In genomic region chr7:72603073-72603472, GRCh38 we compare ENCODE assay signal across 24 cellular contexts.
A peak's percentile ranks its signal among the peaks of the same experiment; 100 is the strongest.
DNase-seq lines count a peak whose midpoint lies in the region; ATAC-seq, FAIRE-seq and TF ChIP-seq lines count a peak whose summit lies in the region.
"Had no signal": no experiment of that assay in that cellular context is flagged by ENCODE, and none has a peak within 500 bp of the region (broad histone marks: within the 10 kb centered on the region; RNA-seq: fewer than 3 reads in every experiment).

No MANE protein-coding gene starts in this region.

- 0 out of 2 replicates have a peak, but pooled peaks have one; percentile 8 for TF ChIP-seq EP300 in K562 (IDR thresholded peaks at IDR 0.05; ENCODE audit: low read length)

- H3K27ac Mint-ChIP-seq in CD8-positive, alpha-beta memory T cell: no peak overlapping the region
- H3K27ac Mint-ChIP-seq: B cell; CD4-positive, alpha-beta T cell; CD8-positive, alpha-beta T cell had no signal

- in situ Hi-C loops in K562 (cut with MboI): no loop called here

- H2BK5ac ChIP-seq in neuronal stem cell (ENCODE audit: low read length): no peak overlapping the region

- TF ChIP-seq POLR2A in K562 (conservative IDR thresholded peaks at IDR 0.05): no peak

- no peak overlapping the region for H3K18ac ChIP-seq in neuronal stem cell (ENCODE audit: low read length)

- no TSS peak for BruUV-seq in K562 (replicated peaks; lab: Mats Ljungman, UMichigan)

- DNase-seq in K562 (ENCODE audit: extremely low read depth in 1 of 4, low spot score in 3 of 4) (no peak), neuronal stem cell (ENCODE audit: low spot score) (no peak)
- no peak for DNase-seq in stimulated activated CD4-positive, alpha-beta T cell treated with anti-CD3 and anti-CD28 coated beads, Interleukin-1b, Interleukin-23, amount 100 ng/mL, for 48 hours
- no peak for DNase-seq in CD8-positive, alpha-beta memory T cell
- DNase-seq: AML-193; CD4-positive, alpha-beta T cell; CD8-positive, alpha-beta T cell; COR-L47; DMS 273 treated with DMSO at 0.1 percent for 48 hours; DMS153; DMS53; DMS79; DND-41; EL; GDM1 had no signal

- H2BK120ac ChIP-seq in neuronal stem cell (ENCODE audit: low read depth, low read length): no peak overlapping the region

- H3K9me3 ChIP-seq in HEK293 (ENCODE audit: control insufficient read depth, insufficient read depth, low read depth, low read length) (no peaks in the 10 kb centered on the region), K562 (replicated peaks; ENCODE audit: control insufficient read depth, insufficient read depth, low read depth, low read length) (no peaks in the 10 kb centered on the region), neuronal stem cell (replicated peaks in 1 of 2; ENCODE audit: control insufficient read depth in 2 of 2, insufficient read depth in 1 of 2, low read depth in 1 of 2, low read length in 2 of 2) (no peaks in the 10 kb centered on the region)
- no peaks in the 10 kb centered on the region for H3K9me3 ChIP-seq in CD8-positive, alpha-beta memory T cell (ENCODE audit: low read length)
- H3K9me3 ChIP-seq: A549; BLaER1 treated with 17β-estradiol and CSF1 and Interleukin-3, amounts not matched to agents 10 nM and 100 nM had no signal

- H4K8ac ChIP-seq in neuronal stem cell (ENCODE audit: low read depth, low read length): no peak overlapping the region

- H3K4me2 ChIP-seq in K562 (ENCODE audit: insufficient read depth, low read length): no peak overlapping the region
- H3K4me2 ChIP-seq in neuronal stem cell (ENCODE audit: insufficient read depth, low read length, poor library complexity, severe bottlenecking): no peak overlapping the region
- H3K4me2 ChIP-seq: A549; BLaER1 treated with 17β-estradiol and CSF1 and Interleukin-3, amounts not matched to agents 10 nM and 100 nM had no signal

- no peaks in the 10 kb centered on the region for H3K79me2 ChIP-seq in K562 (ENCODE audit: control insufficient read depth, insufficient read depth, low read length)

- H3K4me3 Mint-ChIP-seq in CD8-positive, alpha-beta memory T cell: no peak overlapping the region
- H3K4me3 Mint-ChIP-seq: B cell; CD4-positive, alpha-beta T cell; CD8-positive, alpha-beta T cell had no signal

- H3K4me1 ChIP-seq in HEK293 (ENCODE audit: control insufficient read depth, insufficient read depth, low read length) (no peaks in the 10 kb centered on the region), K562 (replicated peaks in 1 of 2; ENCODE audit: control insufficient read depth in 2 of 2, insufficient read depth in 2 of 2, low read length in 2 of 2) (no peaks in the 10 kb centered on the region), neuronal stem cell (ENCODE audit: control insufficient read depth in 2 of 2, insufficient read depth in 1 of 2, low read depth in 1 of 2, low read length in 2 of 2) (no peaks in the 10 kb centered on the region)
- no peaks in the 10 kb centered on the region for H3K4me1 ChIP-seq in CD8-positive, alpha-beta memory T cell (ENCODE audit: insufficient read depth, low read length)

- no peaks in the 10 kb centered on the region for H3K9me3 Mint-ChIP-seq in CD8-positive, alpha-beta memory T cell
- H3K9me3 Mint-ChIP-seq: CD4-positive, alpha-beta T cell; CD8-positive, alpha-beta T cell had no signal

- H2AK5ac ChIP-seq in neuronal stem cell (ENCODE audit: low read depth, low read length): no peak overlapping the region

- H3K4me3 ChIP-seq in HEK293 (ENCODE audit: low read depth, low read length): no peak overlapping the region
- no peak overlapping the region for H3K4me3 ChIP-seq in K562
- H3K4me3 ChIP-seq in neuronal stem cell (ENCODE audit: low read length in 2 of 2): no peak overlapping the region
- no peak overlapping the region for H3K4me3 ChIP-seq in CD8-positive, alpha-beta memory T cell (ENCODE audit: low read length)
- H3K4me3 ChIP-seq: A549; BLaER1 treated with 17β-estradiol and CSF1 and Interleukin-3, amounts not matched to agents 10 nM and 100 nM; GM12878 had no signal

- no peaks in the 10 kb centered on the region for H3K79me1 ChIP-seq in neuronal stem cell (ENCODE audit: low read depth, low read length)

- no peak overlapping the region for H2BK12ac ChIP-seq in neuronal stem cell (ENCODE audit: low read length)

- no peaks in the 10 kb centered on the region for H3K9me1 ChIP-seq in K562 (ENCODE audit: control insufficient read depth, insufficient read depth, low read length)

- peaks cover 0 to 4% (median 2%) of the 10 kb centered on the region in 3 donors for H3K4me1 Mint-ChIP-seq in CD8-positive, alpha-beta memory T cell
- H3K4me1 Mint-ChIP-seq: B cell had no signal

- WGBS in K562 (ENCODE audit: insufficient coverage, low coverage, missing lambda C conversion rate): 85% methylated on average over 5 of the region's 5 CpGs
- no CpG with 5 or more reads among the region's 5 CpGs for WGBS in neuronal stem cell (ENCODE audit: extremely low coverage in 2 of 2, insufficient read length in 2 of 2, insufficient replicate concordance in 1 of 2), 2 donors

- H3K36me3 Mint-ChIP-seq in CD8-positive, alpha-beta memory T cell: peaks cover 11 to 56% (median 28%) of the 10 kb centered on the region in 3 donors

- no peak overlapping the region for H2AFZ ChIP-seq in K562 (ENCODE audit: low read depth, low read length)
- H2AFZ ChIP-seq in neuronal stem cell (ENCODE audit: low read length): no peak overlapping the region

- H3K27me3 ChIP-seq in K562 (ENCODE audit: control insufficient read depth in 2 of 2, insufficient read depth in 2 of 2, low read length in 2 of 2): no peaks in the 10 kb centered on the region
- H3K27me3 ChIP-seq in neuronal stem cell (ENCODE audit: control insufficient read depth in 3 of 3, insufficient read depth in 3 of 3, low read depth in 1 of 3, low read length in 3 of 3): no peaks in the 10 kb centered on the region
- no peaks in the 10 kb centered on the region for H3K27me3 ChIP-seq in CD8-positive, alpha-beta memory T cell (ENCODE audit: insufficient read depth, low read length, poor library complexity, severe bottlenecking)
- H3K27me3 ChIP-seq: BLaER1 treated with 17β-estradiol and CSF1 and Interleukin-3, amounts not matched to agents 10 nM and 100 nM had no signal

- no peak overlapping the region for H4K91ac ChIP-seq in neuronal stem cell (ENCODE audit: low read depth, low read length, poor library complexity)

- no peak overlapping the region for H3K27ac ChIP-seq in HEK293 (ENCODE audit: extremely low read depth, low read depth, low read length)
- no peak overlapping the region for H3K27ac ChIP-seq in K562 (ENCODE audit: extremely low read depth, low read depth, low read length)
- H3K27ac ChIP-seq in neuronal stem cell (replicated peaks; ENCODE audit: low read length): no peak overlapping the region
- H3K27ac ChIP-seq in CD8-positive, alpha-beta memory T cell (ENCODE audit: low read depth, low read length): no peak overlapping the region
- H3K27ac ChIP-seq: 22Rv1; A549; BLaER1 treated with 17β-estradiol and CSF1 and Interleukin-3, amounts not matched to agents 10 nM and 100 nM; C4-2B had no signal

- TF ChIP-seq CTCF in HEK293 (tag by site-specific recombination; IDR thresholded peaks at IDR 0.05): no peak
- no peak for TF ChIP-seq CTCF in K562 (IDR thresholded peaks at IDR 0.05 in 2 of 3, conservative IDR thresholded peaks at IDR 0.05 in 1 of 3; ENCODE audit: insufficient read depth in 2 of 3, low read depth in 1 of 3, low read length in 3 of 3)

- H3K4ac ChIP-seq in neuronal stem cell (ENCODE audit: low read length): no peak overlapping the region

- CTCF ChIA-PET in HEK293 (lab: Yijun Ruan, JAX): no interaction called here
- CTCF ChIA-PET in K562 (lab: Yijun Ruan, JAX; ENCODE audit: low intra/inter-chr PET ratio): no interaction called here
- CTCF ChIA-PET in CD8-positive, alpha-beta memory T cell (lab: Charles Lee): no interaction called here

- intact Hi-C loops in K562 (cut with micrococcal nuclease): no loop called here

- no peaks in the 10 kb centered on the region for H3K36me3 ChIP-seq in HEK293 (ENCODE audit: control insufficient read depth in 2 of 2, insufficient read depth in 1 of 2, low read length in 2 of 2)
- H3K36me3 ChIP-seq in K562 (ENCODE audit: control insufficient read depth, insufficient read depth, low read length): 0 out of 3 replicates have a peak, but pooled peaks cover 4% of the 10 kb centered on the region
- H3K36me3 ChIP-seq in neuronal stem cell (replicated peaks in 1 of 2; ENCODE audit: control insufficient read depth in 2 of 2, insufficient read depth in 2 of 2, low read length in 2 of 2): no peaks in the 10 kb centered on the region
- no peaks in the 10 kb centered on the region for H3K36me3 ChIP-seq in CD8-positive, alpha-beta memory T cell (ENCODE audit: insufficient read depth, low read length)

- POLR2A ChIA-PET in HEK293 (lab: Yijun Ruan, JAX) (no interaction called here), K562 (lab: Yijun Ruan, JAX) (no interaction called here)
- POLR2A ChIA-PET in CD8-positive, alpha-beta memory T cell (lab: Charles Lee): no interaction called here

- H4K20me1 ChIP-seq in K562 (replicated peaks; ENCODE audit: control insufficient read depth, insufficient read depth, low read length): no peaks in the 10 kb centered on the region
- H4K20me1 ChIP-seq: BLaER1 treated with 17β-estradiol and CSF1 and Interleukin-3, amounts not matched to agents 10 nM and 100 nM had no signal

- H3K27me3 Mint-ChIP-seq in CD8-positive, alpha-beta memory T cell: no peaks in the 10 kb centered on the region
- H3K27me3 Mint-ChIP-seq: B cell; CD4-positive, alpha-beta T cell had no signal

- H3K23ac ChIP-seq in neuronal stem cell (ENCODE audit: low read depth, low read length, poor library complexity): no peak overlapping the region

- FAIRE-seq in K562 (lab: Jason Lieb, UNC): no peak
- FAIRE-seq: A549, GM12878, GM12892, GM18507 had no signal

- H3K14ac ChIP-seq in neuronal stem cell (ENCODE audit: low read length): no peak overlapping the region

- ATAC-seq in K562: no peak
- ATAC-seq: A549; CD8-positive, alpha-beta T cell; GM12878 had no signal

- H2BK15ac ChIP-seq in neuronal stem cell (ENCODE audit: low read length): no peak overlapping the region

- no peak for TF ChIP-seq RAD21 in K562 (CRISPR knock-in tag; conservative IDR thresholded peaks at IDR 0.05 in 1 of 2, IDR thresholded peaks at IDR 0.05 in 1 of 2)

- H3K9ac ChIP-seq in K562 (ENCODE audit: insufficient read depth in 1 of 2, low read depth in 2 of 2, low read length in 2 of 2): no peak overlapping the region
- peak overlapping the region; percentile 30 for H3K9ac ChIP-seq in neuronal stem cell (ENCODE audit: low read depth, low read length, poor library complexity)
- H3K9ac ChIP-seq: BLaER1 treated with 17β-estradiol and CSF1 and Interleukin-3, amounts not matched to agents 10 nM and 100 nM had no signal

TF ChIP-seq in HEK293, 187 proteins besides CTCF, POLR2A, EP300 and RAD21 (continues in another document):
- TF ChIP-seq ZBTB17 (tag by site-specific recombination; IDR thresholded peaks at IDR 0.05) (peak; percentile 57), BCL11A (tag by site-specific recombination; IDR thresholded peaks at IDR 0.05; ENCODE audit: low read depth) (no peak), ZNF510 (tag by site-specific recombination; IDR thresholded peaks at IDR 0.05; ENCODE audit: insufficient replicate concordance) (no peak)

TF ChIP-seq in K562, 482 proteins besides CTCF, POLR2A, EP300 and RAD21 (continues in another document):
- no peak for TF ChIP-seq HNRNPK (IDR thresholded peaks at IDR 0.05; ENCODE audit: low read depth, low read length, poor library complexity, severe bottlenecking)
- peak; percentile 88 for TF ChIP-seq LEF1 (IDR thresholded peaks at IDR 0.05)
- TF ChIP-seq EHMT2 (IDR thresholded peaks at IDR 0.05): peak; percentile 16; the same call in 1 of the 2 replicates
- TF ChIP-seq KDM1A (IDR thresholded peaks at IDR 0.05): peak; percentile 35 to 50; a peak in 2 of 4 replicates

Comparison
In these comparisons a context has a peak if more than half of its experiments do, and no peak if none do; other contexts are left out.
1. Of the 44 proteins assayed by ChIP-seq in both K562 and HEK293: peak only in K562: TRIM28; only in HEK293: ZBTB17; in both: none; in neither: 42.